ENCODE assay signal across 15 cellular contexts in the genomic region with DNA sequence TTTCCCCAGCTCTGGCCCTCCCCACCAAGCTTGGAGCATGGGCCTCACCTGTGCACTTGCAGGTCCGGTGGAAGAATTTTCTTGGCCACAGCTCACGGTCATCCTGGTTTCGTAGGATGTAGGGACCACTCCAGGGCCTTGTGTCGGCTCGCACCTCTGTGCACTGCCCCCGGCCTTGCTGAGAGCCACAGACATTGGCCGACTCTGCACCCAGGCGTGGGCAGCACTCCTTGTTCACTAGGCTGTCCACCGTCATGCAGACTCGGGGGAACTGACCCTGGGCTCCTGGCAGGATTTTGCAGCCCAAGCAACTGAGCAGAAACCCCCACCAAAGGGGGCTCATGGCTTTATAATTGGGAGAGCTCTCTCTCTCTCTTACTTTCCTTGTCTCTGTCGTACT. TPM values are rescaled to one million over a fixed set of nuclear protein-coding genes. Genes with fewer than 3 reads are reported as not detected.
DNase-seq lines count a peak whose midpoint lies in the region; ATAC-seq and TF ChIP-seq lines count a peak whose summit lies in the region.
"Had no signal": no experiment of that assay in that cellular context is flagged by ENCODE, and none has a peak within 500 bp of the region (broad histone marks: within the 10 kb centered on the region; RNA-seq: fewer than 3 reads in every experiment).

No MANE protein-coding gene starts in this region.

- no peak overlapping the region for H3K4me3 ChIP-seq in trophoblast cell (ENCODE audit: low read depth, low read length)
- H3K4me3 ChIP-seq: A549 had no signal

- H3K79me1 ChIP-seq in trophoblast cell (ENCODE audit: low read length), result no peaks in the 10 kb centered on the region

- no peak overlapping the region for H3K18ac ChIP-seq in trophoblast cell (ENCODE audit: low read length)

- H2AFZ ChIP-seq in trophoblast cell (ENCODE audit: insufficient read depth, low read length, poor library complexity), result no peak overlapping the region

- H3K23ac ChIP-seq in trophoblast cell (ENCODE audit: low read length), result no peak overlapping the region

- no CpG with 5 or more reads among the region's 11 CpGs for WGBS in trophoblast cell (ENCODE audit: extremely low coverage, insufficient coverage, insufficient read length)

- no peak for TF ChIP-seq CTCF in glutamatergic neuron (IDR thresholded peaks at IDR 0.05; ENCODE audit: partially characterized antibody, unreplicated experiment)

- H3K4ac ChIP-seq in trophoblast cell (ENCODE audit: low read depth, low read length), result no peak overlapping the region

- H3K27me3 ChIP-seq in trophoblast cell (ENCODE audit: insufficient read depth, low read length), result no peaks in the 10 kb centered on the region
- H3K27me3 ChIP-seq: BE2C had no signal

- H3K9me3 ChIP-seq in trophoblast cell (ENCODE audit: insufficient read depth, low read depth, low read length), result no peaks in the 10 kb centered on the region
- H3K9me3 ChIP-seq: A549, BE2C, Caco-2 had no signal

- H3K4me1 ChIP-seq in trophoblast cell (ENCODE audit: control insufficient read depth in 1 of 2, insufficient read depth in 2 of 2, low read length in 2 of 2), result no peaks in the 10 kb centered on the region
- H3K4me1 ChIP-seq: BE2C, Caco-2 had no signal

- H3K27ac Mint-ChIP-seq in glutamatergic neuron (ENCODE audit: unreplicated experiment), result peak overlapping the region; percentile 36
- H3K27ac Mint-ChIP-seq: IgD-negative memory B cell had no signal

- H3K27me3 Mint-ChIP-seq in glutamatergic neuron (ENCODE audit: unreplicated experiment), result peaks cover 2% of the 10 kb centered on the region

- no peak overlapping the region for H3K4me2 ChIP-seq in trophoblast cell (ENCODE audit: low read length)
- H3K4me2 ChIP-seq: A549 had no signal

- peaks cover 27% of the 10 kb centered on the region for H3K4me1 Mint-ChIP-seq in glutamatergic neuron (ENCODE audit: low read depth, unreplicated experiment)
- H3K4me1 Mint-ChIP-seq: CD8-positive, alpha-beta memory T cell; IgD-negative memory B cell had no signal

- no peak overlapping the region for H2BK12ac ChIP-seq in trophoblast cell (ENCODE audit: low read length)

- H3K79me2 ChIP-seq in trophoblast cell (ENCODE audit: control insufficient read depth, insufficient read depth, low read length, poor library complexity), result no peaks in the 10 kb centered on the region

- H3K36me3 ChIP-seq in trophoblast cell (ENCODE audit: control insufficient read depth in 1 of 2, insufficient read depth in 2 of 2, low read length in 2 of 2), result no peaks in the 10 kb centered on the region
- H3K36me3 ChIP-seq: BE2C had no signal

- no peak overlapping the region for H3K9ac ChIP-seq in trophoblast cell (ENCODE audit: low read length)

- DNase-seq in SK-MEL-5 (ENCODE audit: low read depth, low spot score) (peak; percentile 63), glutamatergic neuron (no peak), trophoblast cell (no peak), DMS 273 treated with DMSO at 0.1 percent for 48 hours (lab: John Stamatoyannopoulos, UW) (no peak)
- DNase-seq: BE2C; Caco-2; CD8-positive, alpha-beta memory T cell; DMS53; GF-D8 had no signal

- H3K27ac ChIP-seq in trophoblast cell (ENCODE audit: low read depth, low read length), result no peak overlapping the region
- H3K27ac ChIP-seq: A549 had no signal

- no peak overlapping the region for H2AK5ac ChIP-seq in trophoblast cell (ENCODE audit: low read length)

- H2BK120ac ChIP-seq in trophoblast cell (ENCODE audit: insufficient read depth, low read length, poor library complexity), result no peak overlapping the region

- H3K36me3 Mint-ChIP-seq in glutamatergic neuron (ENCODE audit: unreplicated experiment), result no peaks in the 10 kb centered on the region
- H3K36me3 Mint-ChIP-seq: IgD-negative memory B cell had no signal

- peaks cover 9% of the 10 kb centered on the region for H3K9me3 Mint-ChIP-seq in glutamatergic neuron (ENCODE audit: unreplicated experiment)

- H4K12ac ChIP-seq in trophoblast cell (ENCODE audit: low read depth, low read length), result peak overlapping the region; percentile 26

- no peak overlapping the region for H2BK5ac ChIP-seq in trophoblast cell (ENCODE audit: low read depth, low read length, poor library complexity)

- H4K8ac ChIP-seq in trophoblast cell (ENCODE audit: low read depth, low read length), result no peak overlapping the region

- no peak overlapping the region for H4K91ac ChIP-seq in trophoblast cell (ENCODE audit: low read depth, low read length)

- in situ Hi-C loops in SK-MEL-5 (cut with HindIII; ENCODE audit: low pct_unique_long_range_greater_than_20kb, low sequenced_read_pairs), result no loop called here

- no peak for ATAC-seq in HG03520 (IDR thresholded peaks at IDR 0.05; ENCODE audit: unreplicated experiment)
- no peak for ATAC-seq in HG03342 (IDR thresholded peaks at IDR 0.05; ENCODE audit: unreplicated experiment)
- ATAC-seq: A549, HCT116 had no signal

- H3K14ac ChIP-seq in trophoblast cell (ENCODE audit: low read length), result no peak overlapping the region

- no peak overlapping the region for H3K4me3 Mint-ChIP-seq in glutamatergic neuron (ENCODE audit: unreplicated experiment)
- H3K4me3 Mint-ChIP-seq: CD8-positive, alpha-beta memory T cell; IgD-negative memory B cell had no signal

RNA-seq across cellular contexts. Expression of a gene that starts 0.6 kb away (rescaled TPM):
- total RNA-seq in SK-MEL-5 (2014; rRNA removed; shearing (Covaris generic)), result 1,230 and 1,300 TPM in 2 replicates
- 598 and 758 TPM in 2 replicates for polyA plus RNA-seq in SK-MEL-5 (2015; cell fraction: cytosol; rRNA removed)
- 4,228 and 4,930 TPM in 2 replicates for polyA plus RNA-seq in SK-MEL-5 (2015; cell fraction: nucleus; rRNA removed)
- 0.07 TPM for total RNA-seq in glutamatergic neuron (ENCODE audit: unreplicated experiment)
- 0.01 and 0.03 TPM in 2 replicates for polyA plus RNA-seq in trophoblast cell (2013)
- total RNA-seq: Caco-2 had no signal
- polyA plus RNA-seq: AG04450; CD8-positive, alpha-beta memory T cell; IgD-negative memory B cell had no signal

Comparison
In these comparisons a context has a peak if more than half of its experiments do, and no peak if none do; other contexts are left out.
1. RNA of a gene that starts 0.6 kb away (total RNA-seq): 1,230 to 1,300 TPM in SK-MEL-5; 0.07 TPM in glutamatergic neuron (single experiment); every median in the first group is over 1,000 times any median in the second.